ENCODE assay signal across 26 cellular contexts in genomic region chr2:223283329-223283728, GRCh38.
DNase-seq lines count a peak whose midpoint lies in the region; ATAC-seq, FAIRE-seq and TF ChIP-seq lines count a peak whose summit lies in the region.
"Had no signal": no experiment of that assay in that cellular context is flagged by ENCODE, and none has a peak within 500 bp of the region (broad histone marks: within the 10 kb centered on the region; RNA-seq: fewer than 3 reads in every experiment).

No MANE protein-coding gene starts in this region.

- H3K18ac ChIP-seq in H1 (ENCODE audit: extremely low read depth, low read length) (no peak overlapping the region), neuronal stem cell (ENCODE audit: low read length) (no peak overlapping the region)

- DNase-seq in mammary epithelial cell = no peak
- no peak for DNase-seq in MCF 10A (ENCODE audit: unreplicated experiment)
- no peak for DNase-seq in H1 (ENCODE audit: low read depth in 1 of 2, low spot score in 2 of 2)
- DNase-seq in neuronal stem cell (ENCODE audit: low spot score) = no peak
- DNase-seq in iPS-NIHi7 (ENCODE audit: extremely low spot score) = no peak
- DNase-seq: ACHN; AML-193; BE2C; CD4-positive, alpha-beta T cell; CD8-positive, alpha-beta memory T cell; DMS 273 treated with DMSO at 0.1 percent for 48 hours; DMS79; EL; GDM1 had no signal

- TF ChIP-seq CTCF in mammary epithelial cell (conservative IDR thresholded peaks at IDR 0.05 in 1 of 2, IDR thresholded peaks at IDR 0.05 in 1 of 2; ENCODE audit: extremely low read depth in 1 of 2, insufficient read depth in 1 of 2, low read depth in 1 of 2, low read length in 2 of 2) (no peak), MCF 10A (IDR thresholded peaks at IDR 0.05; ENCODE audit: unreplicated experiment) (no peak), H1 (IDR thresholded peaks at IDR 0.05; ENCODE audit: control extremely low read depth in 1 of 3, insufficient read depth in 1 of 3, low read depth in 1 of 3, low read length in 3 of 3) (no peak)

- H3K4me3 ChIP-seq in mammary epithelial cell (replicated peaks in 1 of 3; ENCODE audit: insufficient read depth in 1 of 3, low read depth in 2 of 3, low read length in 3 of 3) (no peak overlapping the region), H1 (ENCODE audit: extremely low read depth in 1 of 4, insufficient read depth in 2 of 4, low read depth in 3 of 4, low read length in 4 of 4) (no peak overlapping the region), neuronal stem cell (ENCODE audit: low read length in 2 of 2) (no peak overlapping the region)
- H3K4me3 ChIP-seq: BLaER1 treated with 17β-estradiol and CSF1 and Interleukin-3, amounts not matched to agents 10 nM and 100 nM; GM12878; GM23338; HAP-1 had no signal

- no peaks in the 10 kb centered on the region for H3K36me3 Mint-ChIP-seq in MCF 10A (ENCODE audit: insufficient read depth, unreplicated experiment)
- H3K36me3 Mint-ChIP-seq: CD14-positive monocyte; CD8-positive, alpha-beta memory T cell had no signal

- H2BK5ac ChIP-seq in H1 (ENCODE audit: low read depth, low read length) (no peak overlapping the region), neuronal stem cell (ENCODE audit: low read length) (no peak overlapping the region)

- H3K36me3 ChIP-seq in mammary epithelial cell (ENCODE audit: insufficient read depth, low read length) (no peaks in the 10 kb centered on the region), H1 (ENCODE audit: control insufficient read depth in 2 of 4, insufficient read depth in 4 of 4, low read length in 3 of 4) (no peaks in the 10 kb centered on the region), neuronal stem cell (replicated peaks in 1 of 2; ENCODE audit: control insufficient read depth in 2 of 2, insufficient read depth in 2 of 2, low read length in 2 of 2) (no peaks in the 10 kb centered on the region)
- H3K36me3 ChIP-seq: BE2C; BLaER1 treated with 17β-estradiol and CSF1 and Interleukin-3, amounts not matched to agents 10 nM and 100 nM; HAP-1 had no signal

- no peak overlapping the region for H3K4me2 ChIP-seq in mammary epithelial cell (ENCODE audit: insufficient read depth, low read depth, low read length)
- no peak overlapping the region for H3K4me2 ChIP-seq in H1 (ENCODE audit: insufficient read depth in 1 of 2, low read depth in 2 of 2, low read length in 2 of 2)
- no peak overlapping the region for H3K4me2 ChIP-seq in neuronal stem cell (ENCODE audit: insufficient read depth, low read length, poor library complexity, severe bottlenecking)
- H3K4me2 ChIP-seq: BLaER1 treated with 17β-estradiol and CSF1 and Interleukin-3, amounts not matched to agents 10 nM and 100 nM; GM23338 had no signal

- dilution Hi-C loops in mammary epithelial cell (cut with HindIII; ENCODE audit: low sequenced_read_pairs) = no loop called here

- no peaks in the 10 kb centered on the region for H3K79me1 ChIP-seq in H1 (ENCODE audit: low read depth, low read length)
- H3K79me1 ChIP-seq in neuronal stem cell (ENCODE audit: low read depth, low read length) = no peaks in the 10 kb centered on the region

- BruUV-seq in mammary epithelial cell (replicated peaks; lab: Mats Ljungman, UMichigan) (no TSS peak), MCF 10A (replicated peaks; lab: Mats Ljungman, UMichigan) (no TSS peak)

- H3K4me1 ChIP-seq in mammary epithelial cell (ENCODE audit: insufficient read depth, low read length) = no peaks in the 10 kb centered on the region
- H3K4me1 ChIP-seq in H1 (replicated peaks in 1 of 4; ENCODE audit: control insufficient read depth in 3 of 4, insufficient read depth in 4 of 4, low read length in 3 of 4) = no peaks in the 10 kb centered on the region
- no peaks in the 10 kb centered on the region for H3K4me1 ChIP-seq in neuronal stem cell (ENCODE audit: control insufficient read depth in 2 of 2, insufficient read depth in 1 of 2, low read depth in 1 of 2, low read length in 2 of 2)
- H3K4me1 ChIP-seq: BLaER1 treated with 17β-estradiol and CSF1 and Interleukin-3, amounts not matched to agents 10 nM and 100 nM; HAP-1 had no signal

- no peak for TF ChIP-seq POLR2A in H1 (IDR thresholded peaks at IDR 0.05; ENCODE audit: control extremely low read depth in 1 of 2, low read depth in 2 of 2, low read length in 2 of 2)

- H3K9ac ChIP-seq in mammary epithelial cell (ENCODE audit: insufficient read depth, low read length) (no peak overlapping the region), H1 (replicated peaks in 1 of 4; ENCODE audit: extremely low read depth in 1 of 4, low read depth in 3 of 4, low read length in 3 of 4) (no peak overlapping the region), neuronal stem cell (ENCODE audit: low read depth, low read length, poor library complexity) (no peak overlapping the region)
- H3K9ac ChIP-seq: BLaER1 treated with 17β-estradiol and CSF1 and Interleukin-3, amounts not matched to agents 10 nM and 100 nM had no signal

- H2AK5ac ChIP-seq in H1 (ENCODE audit: low read depth, low read length) = no peak overlapping the region
- H2AK5ac ChIP-seq in neuronal stem cell (ENCODE audit: low read depth, low read length) = no peak overlapping the region

- no peaks in the 10 kb centered on the region for H3K4me1 Mint-ChIP-seq in MCF 10A (ENCODE audit: insufficient read depth, unreplicated experiment)
- H3K4me1 Mint-ChIP-seq: CD14-positive monocyte; CD8-positive, alpha-beta memory T cell; GM23338 had no signal

- intact Hi-C loops in mammary epithelial cell (cut with micrococcal nuclease) (no loop called here), MCF 10A (cut with micrococcal nuclease) (no loop called here)

- ATAC-seq in GM18867 (IDR thresholded peaks at IDR 0.05; ENCODE audit: unreplicated experiment) = no peak
- ATAC-seq in activated CD4-positive, CD25-positive, alpha-beta regulatory T cell treated with anti-CD3 and anti-CD28 coated beads, Interleukin-2, amount 50 U/mL, for 24 hours = no peak
- ATAC-seq: GM12878, GM23338 had no signal

- H3K27ac ChIP-seq in mammary epithelial cell (ENCODE audit: insufficient read depth, low read depth, low read length) (no peak overlapping the region), H1 (ENCODE audit: low read depth, low read length) (no peak overlapping the region), neuronal stem cell (replicated peaks; ENCODE audit: low read length) (no peak overlapping the region)
- H3K27ac ChIP-seq: 22Rv1; BLaER1 treated with 17β-estradiol and CSF1 and Interleukin-3, amounts not matched to agents 10 nM and 100 nM had no signal

- H4K8ac ChIP-seq in H1 (ENCODE audit: extremely low read depth, insufficient read depth, low read length) = no peak overlapping the region
- no peak overlapping the region for H4K8ac ChIP-seq in neuronal stem cell (ENCODE audit: low read depth, low read length)

- no peaks in the 10 kb centered on the region for H3K27me3 ChIP-seq in mammary epithelial cell (ENCODE audit: insufficient read depth, low read length)
- no peaks in the 10 kb centered on the region for H3K27me3 ChIP-seq in H1 (replicated peaks in 1 of 4; ENCODE audit: control insufficient read depth in 3 of 4, extremely low read depth in 1 of 4, insufficient read depth in 3 of 4, low read length in 3 of 4)
- no peaks in the 10 kb centered on the region for H3K27me3 ChIP-seq in neuronal stem cell (ENCODE audit: control insufficient read depth in 3 of 3, insufficient read depth in 3 of 3, low read depth in 1 of 3, low read length in 3 of 3)
- H3K27me3 ChIP-seq: BE2C; BLaER1 treated with 17β-estradiol and CSF1 and Interleukin-3, amounts not matched to agents 10 nM and 100 nM had no signal

- CTCF ChIA-PET in mammary epithelial cell (lab: Charles Lee; ENCODE audit: low non-redundant PET) (no interaction called here), MCF 10A (lab: Yijun Ruan, JAX) (no interaction called here), H1 (lab: Charles Lee; ENCODE audit: partially characterized antibody) (interaction anchor here (0.7 to 1.2 kb wide), 2 partner anchors 9 kb away, joined by 3 read pairs; no protein-coding TSS in a partner anchor)

- H3K56ac ChIP-seq in H1 (replicated peaks; ENCODE audit: insufficient read length, low read depth, low read length) = no peak overlapping the region

- H2BK120ac ChIP-seq in H1 (replicated peaks; ENCODE audit: low read depth, low read length) (no peak overlapping the region), neuronal stem cell (ENCODE audit: low read depth, low read length) (no peak overlapping the region)

- H2BK12ac ChIP-seq in H1 (ENCODE audit: low read depth, low read length) = no peak overlapping the region
- no peak overlapping the region for H2BK12ac ChIP-seq in neuronal stem cell (ENCODE audit: low read length)

- no peak for TF ChIP-seq EP300 in H1 (IDR thresholded peaks at IDR 0.05; ENCODE audit: borderline replicate concordance in 1 of 2, low read depth in 2 of 2, low read length in 2 of 2)

- no peak overlapping the region for H2BK15ac ChIP-seq in H1 (ENCODE audit: low read length)
- H2BK15ac ChIP-seq in neuronal stem cell (ENCODE audit: low read length) = no peak overlapping the region

- no peak overlapping the region for H4K5ac ChIP-seq in H1 (ENCODE audit: insufficient read length, low read depth, low read length)

- H4K91ac ChIP-seq in H1 (replicated peaks; ENCODE audit: insufficient read length, low read length) (no peak overlapping the region), neuronal stem cell (ENCODE audit: low read depth, low read length, poor library complexity) (no peak overlapping the region)

- H3K23ac ChIP-seq in H1 (ENCODE audit: insufficient read length) (no peak overlapping the region), neuronal stem cell (ENCODE audit: low read depth, low read length, poor library complexity) (no peak overlapping the region)

- H3K14ac ChIP-seq in H1 (ENCODE audit: insufficient read length) = no peak overlapping the region
- H3K14ac ChIP-seq in neuronal stem cell (ENCODE audit: low read length) = no peak overlapping the region

- no peak for FAIRE-seq in H1 (lab: Jason Lieb, UNC)
- FAIRE-seq: A204.1, D721Med, GM12878, GM19239, H54 had no signal

- no peak overlapping the region for H3K4me3 Mint-ChIP-seq in MCF 10A (ENCODE audit: unreplicated experiment)
- H3K4me3 Mint-ChIP-seq: CD14-positive monocyte; CD4-positive, alpha-beta T cell; CD8-positive, alpha-beta memory T cell; GM23338 had no signal

- POLR2A ChIA-PET in MCF 10A (lab: Yijun Ruan, JAX) (no interaction called here), H1 (lab: Charles Lee; ENCODE audit: partially characterized antibody) (no interaction called here)

- no peak overlapping the region for H2BK20ac ChIP-seq in H1 (ENCODE audit: low read length)

- TF ChIP-seq RAD21 in H1 (IDR thresholded peaks at IDR 0.05 in 1 of 2, conservative IDR thresholded peaks at IDR 0.05 in 1 of 2; ENCODE audit: low read depth in 2 of 2, low read length in 2 of 2) = no peak

- H3K4ac ChIP-seq in H1 (replicated peaks; ENCODE audit: insufficient read length, low read depth, low read length) = no peak overlapping the region
- H3K4ac ChIP-seq in neuronal stem cell (ENCODE audit: low read length) = no peak overlapping the region

- H3K9me3 ChIP-seq in mammary epithelial cell (replicated peaks; ENCODE audit: insufficient read depth, low read length) = no peaks in the 10 kb centered on the region
- no peaks in the 10 kb centered on the region for H3K9me3 ChIP-seq in H1 (ENCODE audit: insufficient read depth in 2 of 2, low read depth in 1 of 2, low read length in 1 of 2)
- peaks cover 0 to 5% of the 10 kb centered on the region in 2 donors for H3K9me3 ChIP-seq in neuronal stem cell (replicated peaks in 1 of 2; ENCODE audit: control insufficient read depth in 2 of 2, insufficient read depth in 1 of 2, low read depth in 1 of 2, low read length in 2 of 2)
- H3K9me3 ChIP-seq: HAP-1 had no signal

- in situ Hi-C loops in mammary epithelial cell (cut with MboI; ENCODE audit: low sequenced_read_pairs in 2 of 2) = no loop called here

- H3K9me3 Mint-ChIP-seq in MCF 10A (ENCODE audit: unreplicated experiment) = no peaks in the 10 kb centered on the region
- H3K9me3 Mint-ChIP-seq: CD4-positive, alpha-beta T cell had no signal

- H2AFZ ChIP-seq in mammary epithelial cell (ENCODE audit: low read depth, low read length) (peak overlapping the region; percentile 41), H1 (ENCODE audit: low read length) (peak overlapping the region; percentile 40; the same call in 1 of the 2 replicates), neuronal stem cell (ENCODE audit: low read length) (peak overlapping the region; percentile 42)
- H2AFZ ChIP-seq: GM23338 had no signal

- no peak overlapping the region for H3K27ac Mint-ChIP-seq in MCF 10A (ENCODE audit: low read depth, unreplicated experiment)
- H3K27ac Mint-ChIP-seq: CD14-positive monocyte; CD4-positive, alpha-beta T cell; CD8-positive, alpha-beta memory T cell; GM23338 had no signal

- no peaks in the 10 kb centered on the region for H4K20me1 ChIP-seq in mammary epithelial cell (ENCODE audit: insufficient read depth, low read length)
- H4K20me1 ChIP-seq in H1 (replicated peaks in 1 of 2; ENCODE audit: control insufficient read depth in 1 of 2, insufficient read depth in 2 of 2, low read length in 2 of 2) = no peaks in the 10 kb centered on the region
- H4K20me1 ChIP-seq: BLaER1 treated with 17β-estradiol and CSF1 and Interleukin-3, amounts not matched to agents 10 nM and 100 nM had no signal

- H3K27me3 Mint-ChIP-seq in MCF 10A (ENCODE audit: insufficient read depth, unreplicated experiment) = no peaks in the 10 kb centered on the region
- H3K27me3 Mint-ChIP-seq: CD4-positive, alpha-beta T cell had no signal

- H3K23me2 ChIP-seq in H1 (ENCODE audit: low read depth, low read length) = no peaks in the 10 kb centered on the region

- H3K79me2 ChIP-seq in mammary epithelial cell (ENCODE audit: insufficient read depth, low read length) = no peaks in the 10 kb centered on the region
- H3K79me2 ChIP-seq in H1 (ENCODE audit: control insufficient read depth in 1 of 2, insufficient read depth in 2 of 2, low read length in 2 of 2) = no peaks in the 10 kb centered on the region

- WGBS in mammary epithelial cell (ENCODE audit: low coverage, missing lambda C conversion rate) = 44% methylated on average over 2 of the region's 2 CpGs
- 93% methylated on average over 2 of the region's 2 CpGs; no CpG with 5 or more reads in 1 of the 2 experiments for WGBS in H1 (ENCODE audit: extremely low coverage in 1 of 2, insufficient coverage in 1 of 2, insufficient read length in 1 of 2, insufficient replicate concordance in 2 of 2, low coverage in 1 of 2, low lambda C conversion rate in 2 of 2, missing lambda C conversion rate in 1 of 2), 2 experiments
- WGBS in neuronal stem cell (ENCODE audit: extremely low coverage in 2 of 2, insufficient read length in 2 of 2, insufficient replicate concordance in 1 of 2), 2 donors = no CpG with 5 or more reads among the region's 2 CpGs
